In the genomic region with DNA sequence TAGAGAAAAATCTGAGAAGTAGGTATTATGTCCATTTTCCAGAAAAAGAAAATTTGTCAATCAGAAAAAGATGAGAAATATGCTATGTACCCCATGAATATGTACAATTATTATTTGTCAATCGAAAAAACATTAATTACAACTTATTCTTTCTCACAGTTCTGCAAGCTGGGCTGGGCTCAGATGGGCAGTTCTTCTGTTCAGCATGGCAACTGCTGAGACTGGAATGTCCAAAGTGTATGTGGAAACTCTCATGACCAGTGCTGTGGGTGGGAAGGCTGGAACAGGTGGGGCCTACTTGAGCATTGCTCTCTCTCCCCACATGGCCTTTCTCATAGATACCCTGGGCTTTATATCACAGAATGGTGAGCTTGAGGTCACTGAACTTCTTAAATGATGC, we compare ENCODE assay signal across 28 cellular contexts.
"Had no signal": no experiment of that assay in that cellular context is flagged by ENCODE, and none has a peak within 500 bp of the region (broad histone marks: within the 10 kb centered on the region; RNA-seq: fewer than 3 reads in every experiment).

No MANE protein-coding gene starts in this region.

- H3K27ac ChIP-seq: colonic mucosa, coronary artery, dorsolateral prefrontal cortex, epithelial cell of prostate, esophagus muscularis mucosa, esophagus squamous epithelium, foreskin keratinocyte, gastrocnemius medialis, gastroesophageal sphincter, heart left ventricle, heart right ventricle had no signal

- H3K4me1 ChIP-seq: colonic mucosa, esophagus squamous epithelium, foreskin keratinocyte had no signal

- DNase-seq: colonic mucosa; cortex of kidney; dermis blood vessel endothelial cell; dorsolateral prefrontal cortex; effector CD4-positive, alpha-beta T cell; effector CD8-positive, alpha-beta T cell; effector memory CD4-positive, alpha-beta T cell; effector memory CD8-positive, alpha-beta T cell; endodermal cell; erythroblast; esophagus squamous epithelium; foreskin fibroblast; foreskin keratinocyte; foreskin melanocyte; gastrocnemius medialis; glutamatergic neuron; head of caudate nucleus; heart left ventricle; heart right ventricle had no signal

- H3K9me3 ChIP-seq: colonic mucosa, esophagus squamous epithelium, gastrocnemius medialis had no signal

- ATAC-seq: effector memory CD8-positive, alpha-beta T cell; esophagus mucosa; foreskin keratinocyte; gastrocnemius medialis; gastroesophageal sphincter; heart left ventricle; heart right ventricle had no signal

- FAIRE-seq: colon, endometrium, endothelial cell of umbilical vein, frontal cortex had no signal

- H3K27me3 ChIP-seq: colonic mucosa, dorsolateral prefrontal cortex, esophagus muscularis mucosa, esophagus squamous epithelium, foreskin keratinocyte, gastrocnemius medialis, gastroesophageal sphincter, heart left ventricle, heart right ventricle had no signal

- H3K36me3 ChIP-seq: colonic mucosa, esophagus muscularis mucosa, esophagus squamous epithelium, gastrocnemius medialis, gastroesophageal sphincter, heart left ventricle, heart right ventricle had no signal

- H3K4me3 ChIP-seq: colonic mucosa, coronary artery, dorsolateral prefrontal cortex, esophagus muscularis mucosa, esophagus squamous epithelium, gastrocnemius medialis, gastroesophageal sphincter, heart left ventricle, heart right ventricle had no signal
